35 cellular contexts compared by ENCODE assay signal in genomic region chr4:14575919-14576318, GRCh38.
"Had no signal": no experiment of that assay in that cellular context is flagged by ENCODE, and none has a peak within 500 bp of the region (broad histone marks: within the 10 kb centered on the region; RNA-seq: fewer than 3 reads in every experiment).

No MANE protein-coding gene starts in this region.

- H3K4me3 ChIP-seq: MG63 had no signal

- DNase-seq: Kasumi-1, MG63, MM.1S, MV-4-11, NCI-H1048, NCI-H1092, NCI-H1092 treated with DMSO at 0.1 percent for 48 hours, NCI-H1105, NCI-H1105 treated with DMSO at 0.1 percent for 48 hours, NCI-H1417, NCI-H1417 treated with DMSO at 0.1 percent for 48 hours, NCI-H1436, NCI-H1436 treated with DMSO at 0.1 percent for 48 hours, NCI-H146, NCI-H1694, NCI-H1694 treated with DMSO at 0.1 percent for 48 hours, NCI-H187, NCI-H187 treated with DMSO at 0.1 percent for 48 hours, NCI-H1930, NCI-H2029, NCI-H2029 treated with DMSO at 0.1 percent for 48 hours, NCI-H2081, NCI-H2081 treated with DMSO at 0.1 percent for 48 hours, NCI-H2107, NCI-H2171, NCI-H2171 treated with DMSO at 0.1 percent for 48 hours, NCI-H2227 treated with DMSO at 0.1 percent for 48 hours, NCI-H226, NCI-H345, NCI-H446, NCI-H446 treated with DMSO at 0.1 percent for 48 hours, NCI-H510A, NCI-H510A treated with DMSO at 0.1 percent for 48 hours, NCI-H524, NCI-H524 treated with DMSO at 0.1 percent for 48 hours had no signal

- H3K36me3 ChIP-seq: MG63 had no signal

- H3K27me3 ChIP-seq: MG63 had no signal

- H3K9me3 ChIP-seq: MG63 had no signal
